1 cellular context compared by ENCODE assay signal in the genomic region with DNA sequence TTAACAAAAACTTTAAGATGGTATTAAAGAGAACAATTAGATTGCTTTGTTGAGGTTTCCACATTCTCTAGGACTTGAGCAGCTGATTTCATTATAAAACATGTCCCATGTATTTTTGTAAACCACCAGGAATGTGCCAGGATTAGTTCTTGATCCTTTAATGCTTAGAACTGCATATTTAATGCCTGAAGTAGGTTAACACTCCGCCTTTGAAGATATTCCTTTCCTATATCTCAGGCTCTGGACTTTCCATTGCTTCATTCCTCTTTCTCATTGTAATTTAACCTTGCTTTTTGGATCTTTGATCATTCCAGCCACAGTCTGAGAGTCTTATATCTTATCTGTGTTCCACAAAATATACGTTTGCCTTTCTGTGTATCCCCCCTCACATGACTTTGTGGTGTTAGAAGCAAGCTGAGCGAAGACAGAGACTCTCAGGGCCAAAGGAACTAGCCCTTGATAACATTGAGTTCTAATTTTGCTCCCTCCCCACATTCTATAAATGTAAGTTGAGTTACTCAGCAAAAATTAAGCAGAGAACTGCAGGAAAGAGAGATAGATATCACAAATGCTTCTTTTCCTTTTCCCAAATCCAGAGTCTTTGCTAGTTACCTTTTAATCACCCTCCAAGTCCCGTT.
TF ChIP-seq lines count a peak whose summit lies in the region.

No MANE protein-coding gene starts in this region.

TF ChIP-seq in GM23338, 12 proteins besides CTCF, POLR2A, EP300 and RAD21 (continued from another document):
- TF ChIP-seq, protein P1, sequence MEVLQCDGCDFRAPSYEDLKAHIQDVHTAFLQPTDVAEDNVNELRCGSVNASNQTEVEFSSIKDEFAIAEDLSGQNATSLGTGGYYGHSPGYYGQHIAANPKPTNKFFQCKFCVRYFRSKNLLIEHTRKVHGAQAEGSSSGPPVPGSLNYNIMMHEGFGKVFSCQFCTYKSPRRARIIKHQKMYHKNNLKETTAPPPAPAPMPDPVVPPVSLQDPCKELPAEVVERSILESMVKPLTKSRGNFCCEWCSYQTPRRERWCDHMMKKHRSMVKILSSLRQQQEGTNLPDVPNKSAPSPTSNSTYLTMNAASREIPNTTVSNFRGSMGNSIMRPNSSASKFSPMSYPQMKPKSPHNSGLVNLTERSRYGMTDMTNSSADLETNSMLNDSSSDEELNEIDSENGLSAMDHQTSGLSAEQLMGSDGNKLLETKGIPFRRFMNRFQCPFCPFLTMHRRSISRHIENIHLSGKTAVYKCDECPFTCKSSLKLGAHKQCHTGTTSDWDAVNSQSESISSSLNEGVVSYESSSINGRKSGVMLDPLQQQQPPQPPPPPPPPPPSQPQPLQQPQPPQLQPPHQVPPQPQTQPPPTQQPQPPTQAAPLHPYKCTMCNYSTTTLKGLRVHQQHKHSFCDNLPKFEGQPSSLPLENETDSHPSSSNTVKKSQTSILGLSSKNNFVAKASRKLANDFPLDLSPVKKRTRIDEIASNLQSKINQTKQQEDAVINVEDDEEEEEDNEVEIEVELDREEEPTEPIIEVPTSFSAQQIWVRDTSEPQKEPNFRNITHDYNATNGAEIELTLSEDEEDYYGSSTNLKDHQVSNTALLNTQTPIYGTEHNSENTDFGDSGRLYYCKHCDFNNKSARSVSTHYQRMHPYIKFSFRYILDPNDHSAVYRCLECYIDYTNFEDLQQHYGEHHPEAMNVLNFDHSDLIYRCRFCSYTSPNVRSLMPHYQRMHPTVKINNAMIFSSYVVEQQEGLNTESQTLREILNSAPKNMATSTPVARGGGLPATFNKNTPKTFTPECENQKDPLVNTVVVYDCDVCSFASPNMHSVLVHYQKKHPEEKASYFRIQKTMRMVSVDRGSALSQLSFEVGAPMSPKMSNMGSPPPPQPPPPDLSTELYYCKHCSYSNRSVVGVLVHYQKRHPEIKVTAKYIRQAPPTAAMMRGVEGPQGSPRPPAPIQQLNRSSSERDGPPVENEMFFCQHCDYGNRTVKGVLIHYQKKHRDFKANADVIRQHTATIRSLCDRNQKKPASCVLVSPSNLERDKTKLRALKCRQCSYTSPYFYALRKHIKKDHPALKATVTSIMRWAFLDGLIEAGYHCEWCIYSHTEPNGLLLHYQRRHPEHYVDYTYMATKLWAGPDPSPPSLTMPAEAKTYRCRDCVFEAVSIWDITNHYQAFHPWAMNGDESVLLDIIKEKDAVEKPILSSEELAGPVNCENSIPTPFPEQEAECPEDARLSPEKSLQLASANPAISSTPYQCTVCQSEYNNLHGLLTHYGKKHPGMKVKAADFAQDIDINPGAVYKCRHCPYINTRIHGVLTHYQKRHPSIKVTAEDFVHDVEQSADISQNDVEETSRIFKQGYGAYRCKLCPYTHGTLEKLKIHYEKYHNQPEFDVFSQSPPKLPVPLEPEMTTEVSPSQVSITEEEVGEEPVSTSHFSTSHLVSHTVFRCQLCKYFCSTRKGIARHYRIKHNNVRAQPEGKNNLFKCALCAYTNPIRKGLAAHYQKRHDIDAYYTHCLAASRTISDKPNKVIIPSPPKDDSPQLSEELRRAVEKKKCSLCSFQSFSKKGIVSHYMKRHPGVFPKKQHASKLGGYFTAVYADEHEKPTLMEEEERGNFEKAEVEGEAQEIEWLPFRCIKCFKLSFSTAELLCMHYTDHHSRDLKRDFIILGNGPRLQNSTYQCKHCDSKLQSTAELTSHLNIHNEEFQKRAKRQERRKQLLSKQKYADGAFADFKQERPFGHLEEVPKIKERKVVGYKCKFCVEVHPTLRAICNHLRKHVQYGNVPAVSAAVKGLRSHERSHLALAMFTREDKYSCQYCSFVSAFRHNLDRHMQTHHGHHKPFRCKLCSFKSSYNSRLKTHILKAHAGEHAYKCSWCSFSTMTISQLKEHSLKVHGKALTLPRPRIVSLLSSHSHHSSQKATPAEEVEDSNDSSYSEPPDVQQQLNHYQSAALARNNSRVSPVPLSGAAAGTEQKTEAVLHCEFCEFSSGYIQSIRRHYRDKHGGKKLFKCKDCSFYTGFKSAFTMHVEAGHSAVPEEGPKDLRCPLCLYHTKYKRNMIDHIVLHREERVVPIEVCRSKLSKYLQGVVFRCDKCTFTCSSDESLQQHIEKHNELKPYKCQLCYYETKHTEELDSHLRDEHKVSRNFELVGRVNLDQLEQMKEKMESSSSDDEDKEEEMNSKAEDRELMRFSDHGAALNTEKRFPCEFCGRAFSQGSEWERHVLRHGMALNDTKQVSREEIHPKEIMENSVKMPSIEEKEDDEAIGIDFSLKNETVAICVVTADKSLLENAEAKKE (CRISPR knock-in tag; IDR thresholded peaks at IDR 0.05) = no peak
- TF ChIP-seq EZH2phosphoT487 (IDR thresholded peaks at IDR 0.05; ENCODE audit: unreplicated experiment) (no peak), NANOG (IDR thresholded peaks at IDR 0.05; ENCODE audit: borderline replicate concordance) (no peak), STAT1 (IDR thresholded peaks at IDR 0.05; ENCODE audit: unreplicated experiment) (no peak), POLR2AphosphoS5 (IDR thresholded peaks at IDR 0.05; ENCODE audit: low read depth) (no peak)
- TF ChIP-seq, protein P2, sequence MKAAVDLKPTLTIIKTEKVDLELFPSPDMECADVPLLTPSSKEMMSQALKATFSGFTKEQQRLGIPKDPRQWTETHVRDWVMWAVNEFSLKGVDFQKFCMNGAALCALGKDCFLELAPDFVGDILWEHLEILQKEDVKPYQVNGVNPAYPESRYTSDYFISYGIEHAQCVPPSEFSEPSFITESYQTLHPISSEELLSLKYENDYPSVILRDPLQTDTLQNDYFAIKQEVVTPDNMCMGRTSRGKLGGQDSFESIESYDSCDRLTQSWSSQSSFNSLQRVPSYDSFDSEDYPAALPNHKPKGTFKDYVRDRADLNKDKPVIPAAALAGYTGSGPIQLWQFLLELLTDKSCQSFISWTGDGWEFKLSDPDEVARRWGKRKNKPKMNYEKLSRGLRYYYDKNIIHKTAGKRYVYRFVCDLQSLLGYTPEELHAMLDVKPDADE (IDR thresholded peaks at IDR 0.05) = no peak
